In the genomic region with DNA sequence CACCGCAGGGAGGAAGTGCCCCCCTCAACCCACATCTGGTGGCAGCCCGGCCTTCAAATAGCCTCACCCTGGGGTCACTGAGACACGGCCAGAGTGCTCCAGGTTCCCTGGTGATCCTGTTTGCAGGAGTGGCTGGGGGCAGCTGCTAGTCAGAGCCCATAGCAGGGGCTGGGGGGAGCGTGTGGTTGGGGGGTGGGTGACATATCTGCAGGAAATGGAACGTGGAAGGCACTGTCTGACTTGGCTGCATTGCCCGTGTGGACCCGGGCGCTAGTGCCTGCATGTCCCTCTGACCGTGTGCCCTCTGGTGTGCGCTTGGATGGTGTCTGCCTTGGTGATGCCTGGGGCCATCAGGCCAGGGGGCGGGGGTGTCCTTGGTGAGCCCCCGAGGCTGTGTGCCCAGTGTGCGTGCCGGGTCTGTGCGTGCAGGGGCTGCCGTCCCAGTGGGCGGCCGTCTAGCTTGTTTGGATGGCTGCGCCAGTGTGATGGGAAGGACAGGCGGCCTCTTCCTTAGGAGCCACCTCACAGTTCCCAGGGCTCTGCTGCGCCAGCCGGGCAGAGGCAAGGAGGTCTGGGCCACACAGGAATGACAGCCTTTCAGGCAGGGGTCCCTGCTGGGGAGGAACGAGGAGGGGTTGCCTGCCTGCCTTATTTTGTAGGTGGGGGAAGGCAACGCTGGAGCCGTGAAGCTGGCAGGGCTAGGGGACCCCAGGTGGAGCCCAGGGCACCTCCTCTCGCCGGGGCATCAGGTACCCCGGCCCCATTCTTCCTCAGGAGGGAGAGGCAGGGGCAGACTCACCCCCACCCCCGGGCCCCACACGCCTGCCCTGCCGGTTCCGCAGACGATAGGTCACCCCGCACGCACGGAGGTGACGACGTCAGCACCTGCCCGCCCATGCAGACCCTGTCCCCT, we compare ENCODE assay signal across 9 cellular contexts. TPM values are rescaled to one million over a fixed set of nuclear protein-coding genes. Genes with fewer than 3 reads are reported as not detected.
DNase-seq lines count a peak whose midpoint lies in the region; ATAC-seq, FAIRE-seq and TF ChIP-seq lines count a peak whose summit lies in the region.
"Had no signal": no experiment of that assay in that cellular context is flagged by ENCODE, and none has a peak within 500 bp of the region (broad histone marks: within the 10 kb centered on the region; RNA-seq: fewer than 3 reads in every experiment).

No MANE protein-coding gene starts in this region.

- H3K9me3 ChIP-seq in PC-9 (ENCODE audit: insufficient read depth, low read depth) (no peaks in the 10 kb centered on the region), endothelial cell of umbilical vein (replicated peaks; ENCODE audit: control insufficient read depth, insufficient read depth, low read length) (no peaks in the 10 kb centered on the region)
- H3K9me3 ChIP-seq: right lobe of liver had no signal

- dilution Hi-C loops in endothelial cell of umbilical vein (cut with MboI; ENCODE audit: extremely low pct_ligation_motif_present, low sequenced_read_pairs): no loop called here

- H3K4me3 ChIP-seq in GM06990 (replicated peaks; ENCODE audit: low read depth, low read length) (peak overlapping the region; percentile 44), PC-9 (peak overlapping the region; percentile 11; the same call in 1 of the 2 replicates), endothelial cell of umbilical vein (replicated peaks in 1 of 3; ENCODE audit: insufficient read depth in 1 of 3, low read depth in 1 of 3, low read length in 3 of 3) (no peak overlapping the region)
- H3K4me3 ChIP-seq: right lobe of liver had no signal

- TSS peak; percentile 22 for BruUV-seq in PC-9 (replicated peaks; lab: Mats Ljungman, UMichigan)
- no TSS peak for BruUV-seq in endothelial cell of umbilical vein (replicated peaks; lab: Mats Ljungman, UMichigan)

- CTCF ChIA-PET in PC-9 (lab: Charles Lee) (no interaction called here), endothelial cell of umbilical vein (lab: Charles Lee) (interaction anchor here (0.6 to 2.2 kb wide), 10 partner anchors 12 to 1206 kb away, joined by 3 to 13 read pairs (median 4); no protein-coding TSS in a partner anchor)

- H3K27me3 ChIP-seq in GM06990 (replicated peaks; ENCODE audit: control insufficient read depth, insufficient read depth, low read length): no peaks in the 10 kb centered on the region
- no peaks in the 10 kb centered on the region for H3K27me3 ChIP-seq in PC-9 (ENCODE audit: insufficient read depth, low read depth)
- no peaks in the 10 kb centered on the region for H3K27me3 ChIP-seq in endothelial cell of umbilical vein (ENCODE audit: control insufficient read depth in 2 of 2, insufficient read depth in 2 of 2, low read length in 2 of 2)
- H3K27me3 ChIP-seq: right lobe of liver had no signal

- H3K4me1 ChIP-seq in PC-9 (replicated peaks; ENCODE audit: insufficient read depth) (0 out of 2 replicates have a peak, but pooled peaks cover 7% of the 10 kb centered on the region), endothelial cell of umbilical vein (ENCODE audit: control insufficient read depth, extremely low read depth, insufficient read depth, low read length) (no peaks in the 10 kb centered on the region)

- peaks cover 4% of the 10 kb centered on the region for H3K27me3 Mint-ChIP-seq in neural crest cell (ENCODE audit: low read depth)

- no peak for TF ChIP-seq CTCF in GM06990 (IDR thresholded peaks at IDR 0.05; ENCODE audit: insufficient read depth, low read length, poor library complexity, severe bottlenecking)
- TF ChIP-seq CTCF in PC-9 (conservative IDR thresholded peaks at IDR 0.05): no peak
- no peak for TF ChIP-seq CTCF in endothelial cell of umbilical vein (IDR thresholded peaks at IDR 0.05; ENCODE audit: extremely low read depth in 1 of 2, insufficient read depth in 1 of 2, low read depth in 1 of 2, low read length in 2 of 2)
- TF ChIP-seq CTCF in neural crest cell (conservative IDR thresholded peaks at IDR 0.05): no peak

- H3K4me1 Mint-ChIP-seq in neural crest cell: peaks cover 36% of the 10 kb centered on the region

- peak overlapping the region; percentile 89 for H3K4me3 Mint-ChIP-seq in neural crest cell

- DNase-seq in GM06990 (ENCODE audit: extremely low read depth, insufficient read length) (no peak), PC-9 (no peak), endothelial cell of umbilical vein (ENCODE audit: low read depth, low spot score) (no peak), neural crest cell (ENCODE audit: low read depth, low spot score) (no peak), T-helper 9 cell (no peak), cerebellar cortex (ENCODE audit: low spot score) (no peak)
- DNase-seq: right lobe of liver had no signal

- peaks cover 15% of the 10 kb centered on the region; the same call in 1 of the 2 replicates for H3F3A ChIP-seq in PC-9 (ENCODE audit: insufficient read depth, low read depth)

- H3K36me3 ChIP-seq in GM06990 (ENCODE audit: control insufficient read depth, insufficient read depth, low read length) (no peaks in the 10 kb centered on the region), PC-9 (ENCODE audit: low read depth) (no peaks in the 10 kb centered on the region), endothelial cell of umbilical vein (ENCODE audit: control insufficient read depth in 2 of 2, extremely low read depth in 1 of 2, insufficient read depth in 2 of 2, low read length in 2 of 2) (peaks cover 0 to 13% of the 10 kb centered on the region in 2 experiments)
- H3K36me3 ChIP-seq: right lobe of liver had no signal

- H3K4me2 ChIP-seq in PC-9: peak overlapping the region; percentile 60
- H3K4me2 ChIP-seq in endothelial cell of umbilical vein (ENCODE audit: insufficient read depth, low read length): peak overlapping the region; percentile 23

- H3K9me3 Mint-ChIP-seq in neural crest cell: no peaks in the 10 kb centered on the region

- H3K36me3 Mint-ChIP-seq in neural crest cell (ENCODE audit: low read depth): no peaks in the 10 kb centered on the region

- H4K20me1 ChIP-seq in PC-9 (ENCODE audit: insufficient read depth) (no peaks in the 10 kb centered on the region), endothelial cell of umbilical vein (replicated peaks; ENCODE audit: control insufficient read depth, extremely low read depth, insufficient read depth, low read length) (no peaks in the 10 kb centered on the region)

- POLR2A ChIA-PET in PC-9 (lab: Charles Lee; ENCODE audit: unreplicated experiment) (interaction anchor here (0.6 kb wide), 3 partner anchors 118 to 577 kb away, joined by 3 to 5 read pairs (median 4); no protein-coding TSS in a partner anchor), endothelial cell of umbilical vein (lab: Charles Lee) (interaction anchor here (0.6 kb wide), 1 partner anchor 119 kb away, joined by 3 read pairs; no protein-coding TSS in a partner anchor)

- TF ChIP-seq POLR2A in endothelial cell of umbilical vein (IDR thresholded peaks at IDR 0.05; ENCODE audit: low read depth, low read length): no peak

- no peak for ATAC-seq in HG02623 (IDR thresholded peaks at IDR 0.05; ENCODE audit: unreplicated experiment)
- ATAC-seq in HG03025 (IDR thresholded peaks at IDR 0.05; ENCODE audit: low FRiP score, unreplicated experiment): no peak

- intact Hi-C loops in PC-9 (cut with micrococcal nuclease; ENCODE audit: unreplicated experiment): no loop called here
- intact Hi-C loops in endothelial cell of umbilical vein (cut with micrococcal nuclease): no loop called here

- FAIRE-seq in endothelial cell of umbilical vein (lab: Jason Lieb, UNC): no peak

- no peak overlapping the region for H3K27ac ChIP-seq in PC-9
- no peak overlapping the region for H3K27ac ChIP-seq in endothelial cell of umbilical vein (ENCODE audit: insufficient read depth, low read depth, low read length)
- H3K27ac ChIP-seq: right lobe of liver had no signal

- no peaks in the 10 kb centered on the region for H3K9me1 ChIP-seq in endothelial cell of umbilical vein (replicated peaks; ENCODE audit: control insufficient read depth, extremely low read depth, insufficient read depth, low read length)

- H3K9me2 ChIP-seq in PC-9 (ENCODE audit: insufficient read depth): no peaks in the 10 kb centered on the region

- no peak overlapping the region for H3K9ac ChIP-seq in endothelial cell of umbilical vein (replicated peaks; ENCODE audit: extremely low read depth, insufficient read depth, low read length)

- H3K79me2 ChIP-seq in PC-9 (ENCODE audit: low read depth): no peaks in the 10 kb centered on the region
- no peaks in the 10 kb centered on the region for H3K79me2 ChIP-seq in endothelial cell of umbilical vein (ENCODE audit: control insufficient read depth, insufficient read depth, low read length)

- H3K27ac Mint-ChIP-seq in neural crest cell (ENCODE audit: unreplicated experiment): peak overlapping the region; percentile 92

- H2AFZ ChIP-seq in PC-9 (no peak overlapping the region), endothelial cell of umbilical vein (ENCODE audit: low read depth, low read length) (peak overlapping the region; percentile 66)

TF ChIP-seq in endothelial cell of umbilical vein, 7 proteins besides CTCF, POLR2A, EP300 and RAD21:
- TF ChIP-seq MYC (IDR thresholded peaks at IDR 0.05; ENCODE audit: low read depth, low read length): no peak
- no peak for TF ChIP-seq GATA2 (IDR thresholded peaks at IDR 0.05; ENCODE audit: insufficient read depth, insufficient read length, low read depth, low read length)
- no peak for TF ChIP-seq JUN (IDR thresholded peaks at IDR 0.05; ENCODE audit: borderline replicate concordance, insufficient read depth, insufficient read length, low read depth)
- no peak for TF ChIP-seq FOS (IDR thresholded peaks at IDR 0.05; ENCODE audit: borderline replicate concordance, insufficient read depth, low read length)

RNA-seq across cellular contexts. Expression of a gene that starts 0.6 kb away (rescaled TPM):
- total RNA-seq in PC-9 (2021) (4.8 and 6.0 TPM in 2 replicates), endothelial cell of umbilical vein (31.0 and 35.8 TPM in 2 replicates), neural crest cell (52.5 and 58.9 TPM in 2 replicates)
- 74.3 and 93.9 TPM in 2 replicates for polyA plus RNA-seq in endothelial cell of umbilical vein
- polyA plus RNA-seq in endothelial cell of umbilical vein (2011; cell fraction: cytosol; rRNA removed): 41.5 and 53.0 TPM in 2 replicates
- polyA plus RNA-seq in endothelial cell of umbilical vein (2011; cell fraction: nucleus; rRNA removed): 130 and 182 TPM in 2 replicates
- 114 and 302 TPM in 2 replicates for polyA plus RNA-seq in endothelial cell of umbilical vein (2012)
- polyA minus RNA-seq in endothelial cell of umbilical vein: 94.8 and 120 TPM in 2 replicates
- polyA minus RNA-seq in endothelial cell of umbilical vein (2011; cell fraction: cytosol; rRNA and poly(A)+ RNA removed): not detected
- 48.8 and 84.2 TPM in 2 replicates for polyA minus RNA-seq in endothelial cell of umbilical vein (2011; cell fraction: nucleus; rRNA and poly(A)+ RNA removed)

RNA-seq across cellular contexts. Expression of a gene that starts 14.7 kb away (rescaled TPM):
- total RNA-seq in PC-9 (2021): 19.2 and 21.4 TPM in 2 replicates
- 10.4 and 16.4 TPM in 2 replicates for total RNA-seq in endothelial cell of umbilical vein
- 10.1 and 10.2 TPM in 2 replicates for polyA plus RNA-seq in endothelial cell of umbilical vein
- 5.9 and 6.6 TPM in 2 replicates for polyA plus RNA-seq in endothelial cell of umbilical vein (2011; cell fraction: cytosol; rRNA removed)
- polyA plus RNA-seq in endothelial cell of umbilical vein (2011; cell fraction: nucleus; rRNA removed): 46.9 and 47.4 TPM in 2 replicates
- 13.3 and 17.6 TPM in 2 replicates for polyA plus RNA-seq in endothelial cell of umbilical vein (2012)
- 7.6 and 8.4 TPM in 2 replicates for polyA minus RNA-seq in endothelial cell of umbilical vein
- polyA minus RNA-seq in endothelial cell of umbilical vein (2011; cell fraction: cytosol; rRNA and poly(A)+ RNA removed): 23.9 TPM
- polyA minus RNA-seq in endothelial cell of umbilical vein (2011; cell fraction: nucleus; rRNA and poly(A)+ RNA removed): 14.1 and 16.2 TPM in 2 replicates
- total RNA-seq in neural crest cell: 34.0 and 35.6 TPM in 2 replicates

Comparison
In these comparisons a context has a peak if more than half of its experiments do, and no peak if none do; other contexts are left out.
1. H3K4me3 ChIP-seq: peak in GM06990 (single experiment) and PC-9 (single experiment); none in endothelial cell of umbilical vein (0 of 3).